ENCODE assay signal across 9 cellular contexts in genomic region chr17:19063326-19063956, GRCh38. TPM values are rescaled to one million over a fixed set of nuclear protein-coding genes. Genes with fewer than 3 reads are reported as not detected.
DNase-seq lines count a peak whose midpoint lies in the region; ATAC-seq and TF ChIP-seq lines count a peak whose summit lies in the region.
"Not testable (repeated sequence)": the region's sequence is repeated elsewhere in the genome, so short reads cannot be mapped to it uniquely, and the experiment has no call there.
"Had no signal": no experiment of that assay in that cellular context is flagged by ENCODE, and none has a peak within 500 bp of the region (broad histone marks: within the 10 kb centered on the region; RNA-seq: fewer than 3 reads in every experiment).

No MANE protein-coding gene starts in this region.

- POLR2A ChIA-PET in activated B cell treated with CpG ODN at 0.5 μM for 24 hours (lab: Charles Lee): interaction anchor here (0.6 kb wide), 6 partner anchors 39 to 314 kb away, joined by 3 to 7 read pairs (median 4); partner anchors contain the start of genes FAM83G and MAPK7

- 0% methylated on average over 6 to 17 of the region's 44 CpGs for WGBS in endodermal cell (ENCODE audit: insufficient coverage in 1 of 2, insufficient read length in 1 of 2), 2 experiments
- WGBS in thyroid gland, 2 donors: 0% methylated on average over 32 of the region's 44 CpGs; no CpG with 5 or more reads in 1 of the 2 donors

- intact Hi-C loops in activated B cell treated with CpG ODN at 0.5 μM for 24 hours (cut with micrococcal nuclease); thyroid gland (cut with DNase I): not testable (repeated sequence)

- ATAC-seq in GM18520 (IDR thresholded peaks at IDR 0.05; ENCODE audit: unreplicated experiment): peak; percentile 12
- ATAC-seq in HG02938 (IDR thresholded peaks at IDR 0.05; ENCODE audit: unreplicated experiment): peak; percentile 74
- peak; percentile 43 for ATAC-seq in activated B cell treated with CpG ODN at 0.5 μM for 24 hours (ENCODE audit: low read depth)
- ATAC-seq in activated T-helper 17 cell treated with anti-CD3 and anti-CD28 coated beads, Interleukin-2, amount 50 U/mL, for 72 hours (replicated peaks): peak; percentile 23

- H3K9me3 ChIP-seq in endodermal cell (ENCODE audit: control insufficient read depth, low read length); thyroid gland: not testable (repeated sequence)

- not testable (repeated sequence) for H3K36me3 ChIP-seq in endodermal cell (ENCODE audit: control insufficient read depth, insufficient read depth, low read length); thyroid gland

- not testable (repeated sequence) for H3K9ac ChIP-seq in endodermal cell (ENCODE audit: extremely low read depth, low read length, poor library complexity, severe bottlenecking)

- H3K27me3 Mint-ChIP-seq in activated B cell treated with CpG ODN at 0.5 μM for 24 hours; activated T-helper 17 cell treated with anti-CD3 and anti-CD28 coated beads, Interleukin-2, amount 50 U/mL, for 72 hours; endodermal cell (ENCODE audit: insufficient read depth): not testable (repeated sequence)

- not testable (repeated sequence) for H3K27me3 ChIP-seq in endodermal cell (ENCODE audit: control insufficient read depth, insufficient read depth, low read length, poor library complexity, severe bottlenecking); thyroid gland

- TF ChIP-seq CTCF in activated B cell treated with CpG ODN at 0.5 μM for 24 hours (IDR thresholded peaks at IDR 0.05); endodermal cell (conservative IDR thresholded peaks at IDR 0.05); thyroid gland (IDR thresholded peaks at IDR 0.05): not testable (repeated sequence)

- DNase-seq in activated B cell treated with CpG ODN at 0.5 μM for 24 hours: peak; percentile 89
- DNase-seq in endodermal cell: not testable (repeated sequence)
- peak; percentile 85 for DNase-seq in mucosa of gallbladder (ENCODE audit: low spot score)
- DNase-seq in stimulated activated CD4-positive, alpha-beta T cell treated with anti-CD3 and anti-CD28 coated beads, Interleukin-2, amount 100 ng/mL, for 24 hours: peak; percentile 80 to 96
- peak; percentile 58 to 88 for DNase-seq in thyroid gland

- not testable (repeated sequence) for H3K4me1 Mint-ChIP-seq in activated B cell treated with CpG ODN at 0.5 μM for 24 hours; activated T-helper 17 cell treated with anti-CD3 and anti-CD28 coated beads, Interleukin-2, amount 50 U/mL, for 72 hours; endodermal cell

- TF ChIP-seq POLR2A in thyroid gland (IDR thresholded peaks at IDR 0.05): not testable (repeated sequence)

- H3K27ac Mint-ChIP-seq in activated B cell treated with CpG ODN at 0.5 μM for 24 hours (peak overlapping the region; percentile 95), endodermal cell (peak overlapping the region; percentile 92)
- peak overlapping the region; percentile 78 for H3K27ac Mint-ChIP-seq in activated T-helper 17 cell treated with anti-CD3 and anti-CD28 coated beads, Interleukin-2, amount 50 U/mL, for 72 hours

- not testable (repeated sequence) for H3K4me1 ChIP-seq in endodermal cell (ENCODE audit: control insufficient read depth, insufficient read depth, low read length); thyroid gland

- H3K4me3 ChIP-seq in endodermal cell (ENCODE audit: low read length); thyroid gland (replicated peaks in 1 of 3): not testable (repeated sequence)

- H3K36me3 Mint-ChIP-seq in activated B cell treated with CpG ODN at 0.5 μM for 24 hours (ENCODE audit: low read depth); activated T-helper 17 cell treated with anti-CD3 and anti-CD28 coated beads, Interleukin-2, amount 50 U/mL, for 72 hours (ENCODE audit: low read depth); endodermal cell (ENCODE audit: low read depth): not testable (repeated sequence)

- H3K4me3 Mint-ChIP-seq in activated B cell treated with CpG ODN at 0.5 μM for 24 hours: peak overlapping the region; percentile 82
- peak overlapping the region; percentile 28 for H3K4me3 Mint-ChIP-seq in activated T-helper 17 cell treated with anti-CD3 and anti-CD28 coated beads, Interleukin-2, amount 50 U/mL, for 72 hours
- H3K4me3 Mint-ChIP-seq in endodermal cell: not testable (repeated sequence)

- CTCF ChIA-PET in activated B cell treated with CpG ODN at 0.5 μM for 24 hours (lab: Charles Lee): not testable (repeated sequence)

- not testable (repeated sequence) for H3K27ac ChIP-seq in endodermal cell (ENCODE audit: low read depth, low read length); thyroid gland

- not testable (repeated sequence) for H3K9me3 Mint-ChIP-seq in activated B cell treated with CpG ODN at 0.5 μM for 24 hours; activated T-helper 17 cell treated with anti-CD3 and anti-CD28 coated beads, Interleukin-2, amount 50 U/mL, for 72 hours; endodermal cell

RNA-seq across cellular contexts. Expression of gene GRAP, which starts 16.7 kb away (rescaled TPM):
- total RNA-seq in activated B cell treated with CpG ODN at 0.5 μM for 24 hours: 31.5 and 39.2 TPM in 2 replicates
- 10 to 100 TPM; 13.1 to 14.4 TPM for total RNA-seq in activated T-helper 17 cell treated with anti-CD3 and anti-CD28 coated beads, Interleukin-2, amount 50 U/mL, for 72 hours
- under 1 TPM in 1 of 2 donors, not detected in 1; 0.15 TPM for total RNA-seq in endodermal cell
- 1.1 TPM for polyA plus RNA-seq in endodermal cell (2013, experiment 1 of 2)
- 0.33 TPM for polyA plus RNA-seq in endodermal cell (2013, experiment 2 of 2)
- 7.8 TPM for total RNA-seq in mucosa of gallbladder
- total RNA-seq in thyroid gland: 10 to 100 TPM in 2 of 4 donors, 1 to 10 TPM in 2; 5.5 to 19.8 (median 10.5) TPM
- total RNA-seq: fibroblast of lung had no signal

RNA-seq across cellular contexts. Expression of gene FAM83G, which starts 58.9 kb away (rescaled TPM):
- total RNA-seq in activated B cell treated with CpG ODN at 0.5 μM for 24 hours (13.3 and 13.9 TPM in 2 replicates), endodermal cell (10 to 100 TPM; 24.2 to 27.0 TPM), mucosa of gallbladder (35.0 TPM), thyroid gland (10 to 100 TPM; 11.9 to 21.3 (median 13.9) TPM)
- 10 to 100 TPM; 15.9 to 22.6 TPM for total RNA-seq in activated T-helper 17 cell treated with anti-CD3 and anti-CD28 coated beads, Interleukin-2, amount 50 U/mL, for 72 hours
- polyA plus RNA-seq in endodermal cell (2013, experiment 1 of 2): 6.2 TPM
- polyA plus RNA-seq in endodermal cell (2013, experiment 2 of 2): 6.5 TPM

Comparison
In these comparisons a context has a peak if more than half of its experiments do, and no peak if none do; other contexts are left out.
1. ATAC-seq: peak in every context shown above with its lines; median percentile 74 in HG02938; 43 in activated B cell treated with CpG ODN at 0.5 μM for 24 hours; 23 in activated T-helper 17 cell treated with anti-CD3 and anti-CD28 coated beads, Interleukin-2, amount 50 U/mL, for 72 hours; 12 in GM18520.